17 cellular contexts compared by ENCODE assay signal in the genomic region with DNA sequence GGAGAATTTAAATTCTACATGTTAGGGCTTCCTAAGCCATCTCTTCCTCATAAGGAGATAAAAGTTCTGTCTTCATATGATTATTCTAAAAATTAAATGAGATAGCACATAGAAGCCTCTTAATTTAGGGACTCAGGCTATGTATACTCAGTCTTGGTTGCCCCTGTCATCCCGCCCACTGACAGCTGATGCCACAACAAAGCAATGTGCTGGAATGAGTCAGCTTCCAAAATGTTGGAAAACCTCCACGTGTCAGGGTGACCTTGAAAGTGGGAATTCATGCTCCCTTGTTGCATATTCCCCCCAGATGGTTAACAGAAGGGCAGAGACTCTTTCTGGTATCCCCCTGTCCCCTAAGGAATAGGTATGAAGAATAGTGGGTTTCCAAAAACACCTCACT.
DNase-seq lines count a peak whose midpoint lies in the region; ATAC-seq and TF ChIP-seq lines count a peak whose summit lies in the region.
"Had no signal": no experiment of that assay in that cellular context is flagged by ENCODE, and none has a peak within 500 bp of the region (broad histone marks: within the 10 kb centered on the region; RNA-seq: fewer than 3 reads in every experiment).

No MANE protein-coding gene starts in this region.

- H4K5ac ChIP-seq in mesendoderm (ENCODE audit: low read length), result no peak overlapping the region

- H3K4me3 ChIP-seq in cardiac fibroblast (replicated peaks in 1 of 2; ENCODE audit: low read depth in 2 of 2, low read length in 2 of 2) (no peak overlapping the region), mesendoderm (ENCODE audit: low read length) (no peak overlapping the region)
- H3K4me3 ChIP-seq: HAP-1 had no signal

- no peak overlapping the region for H2AK5ac ChIP-seq in mesendoderm (ENCODE audit: low read length)

- no peaks in the 10 kb centered on the region for H3K27me3 ChIP-seq in mesendoderm (ENCODE audit: insufficient read depth, low read length, poor library complexity)

- no peak overlapping the region for H3K4me2 ChIP-seq in mesendoderm (ENCODE audit: low read length)

- H3K36me3 ChIP-seq in mesendoderm (ENCODE audit: control insufficient read depth, insufficient read depth, low read length), result no peaks in the 10 kb centered on the region
- H3K36me3 ChIP-seq: HAP-1 had no signal

- TF ChIP-seq CTCF in cardiac fibroblast (IDR thresholded peaks at IDR 0.05; ENCODE audit: low read depth, low read length), result no peak

- no peaks in the 10 kb centered on the region for H3K79me2 ChIP-seq in mesendoderm (ENCODE audit: control insufficient read depth, insufficient read depth, low read length)

- DNase-seq in EH (ENCODE audit: low read depth) (peak; percentile 76), M059J (ENCODE audit: low read depth) (peak; percentile 75), cardiac fibroblast (ENCODE audit: low read depth in 2 of 2) (peak; percentile 62 to 65), mesendoderm (peak; percentile 21), DMS114 treated with DMSO at 0.1 percent for 48 hours (lab: John Stamatoyannopoulos, UW; ENCODE audit: unreplicated experiment) (no peak), left ventricle myocardium superior (no peak), GM19240 (ENCODE audit: insufficient read length, low spot score) (no peak), NCI-H69 (lab: John Stamatoyannopoulos, UW) (no peak)
- DNase-seq: activated CD4-positive, alpha-beta T cell treated with anti-CD3 and anti-CD28 coated beads for 48 hours; activated T-cell treated with anti-CD3 and anti-CD28 coated beads, Interleukin-2, amount 50 U/mL, for 72 hours; GF-D8; glutamatergic neuron; naive thymus-derived CD8-positive, alpha-beta T cell; retina; stimulated activated CD4-positive, alpha-beta T cell treated with anti-CD3 and anti-CD28 coated beads, Interleukin-4, amount 100 ng/mL, for 24 hours; stimulated activated naive B cell treated with anti-CD40 and anti-IgM and Interleukin-4, amounts not matched to agents 10 μg/mL and 1 μg/mL and 100 μg/mL, for 72 hours had no signal

- H3K4me1 ChIP-seq in mesendoderm (ENCODE audit: control insufficient read depth, low read depth, low read length), result no peaks in the 10 kb centered on the region
- H3K4me1 ChIP-seq: HAP-1 had no signal

- no peak overlapping the region for H3K9ac ChIP-seq in mesendoderm (ENCODE audit: low read length)

- WGBS in mesendoderm (ENCODE audit: extremely low coverage, insufficient coverage, low lambda C conversion rate), result no CpG with 5 or more reads among the region's 2 CpGs

- no peak overlapping the region for H3K56ac ChIP-seq in mesendoderm (ENCODE audit: low read length)

- H3K18ac ChIP-seq in mesendoderm (ENCODE audit: low read length), result no peak overlapping the region

- H3K4ac ChIP-seq in mesendoderm (ENCODE audit: low read depth, low read length), result no peak overlapping the region

- no peaks in the 10 kb centered on the region for H3K79me1 ChIP-seq in mesendoderm (ENCODE audit: low read length)

- no peak overlapping the region for H2BK120ac ChIP-seq in mesendoderm (ENCODE audit: low read depth, low read length)

- no peak overlapping the region for H2BK15ac ChIP-seq in mesendoderm (replicated peaks; ENCODE audit: low read depth)

- no peak overlapping the region for H3K27ac ChIP-seq in mesendoderm (ENCODE audit: low read depth, low read length)

- no peak overlapping the region for H4K8ac ChIP-seq in mesendoderm (ENCODE audit: low read depth, low read length)

- intact Hi-C loops in left ventricle myocardium superior (cut with micrococcal nuclease), result no loop called here

- no peak overlapping the region for H3K23ac ChIP-seq in mesendoderm (ENCODE audit: low read length)

- no peak for ATAC-seq in left ventricle myocardium superior
- ATAC-seq: activated T-cell treated with anti-CD3 and anti-CD28 coated beads, Interleukin-2, amount 50 U/mL, for 72 hours; naive thymus-derived CD8-positive, alpha-beta T cell; stimulated activated naive B cell treated with anti-CD40 and anti-IgM and Interleukin-4, amounts not matched to agents 10 μg/mL and 1 μg/mL and 100 μg/mL, for 72 hours had no signal

- no peak overlapping the region for H2BK5ac ChIP-seq in mesendoderm (ENCODE audit: low read length)

Comparison
In these comparisons a context has a peak if more than half of its experiments do, and no peak if none do; other contexts are left out.
1. DNase-seq: peak in EH (single experiment), M059J (single experiment), cardiac fibroblast (2 of 2) and mesendoderm (single experiment); none in DMS114 treated with DMSO at 0.1 percent for 48 hours (single experiment), left ventricle myocardium superior (single experiment), GM19240 (single experiment) and NCI-H69 (single experiment).